Comparison of ENCODE assay signal across 1 cellular context in genomic region chr1:5286244-5286643, GRCh38.
TF ChIP-seq lines count a peak whose summit lies in the region.

No MANE protein-coding gene starts in this region.

TF ChIP-seq in H1, 55 proteins besides CTCF, POLR2A, EP300 and RAD21 (continued from another document):
- TF ChIP-seq CHD7 (IDR thresholded peaks at IDR 0.05; ENCODE audit: insufficient replicate concordance, low read length) = no peak
- no peak for TF ChIP-seq RXRA (IDR thresholded peaks at IDR 0.05; ENCODE audit: insufficient read depth, low read depth, low read length)
- no peak for TF ChIP-seq ATF2 (IDR thresholded peaks at IDR 0.05; ENCODE audit: low read length)
- TF ChIP-seq CBX8 (IDR thresholded peaks at IDR 0.05; ENCODE audit: borderline replicate concordance, low read depth, low read length) = no peak
- no peak for TF ChIP-seq BRCA1 (IDR thresholded peaks at IDR 0.05; ENCODE audit: low read depth, low read length)
- TF ChIP-seq TEAD4 (IDR thresholded peaks at IDR 0.05; ENCODE audit: low read depth, low read length) = no peak
- no peak for TF ChIP-seq ATF3 (IDR thresholded peaks at IDR 0.05; ENCODE audit: insufficient read depth, low read depth, low read length)
- TF ChIP-seq GABPA (IDR thresholded peaks at IDR 0.05; ENCODE audit: borderline replicate concordance, insufficient read depth, low read length) = no peak
- TF ChIP-seq SP2 (IDR thresholded peaks at IDR 0.05; ENCODE audit: low read length) = no peak
